20 cellular contexts compared by ENCODE assay signal in the genomic region with DNA sequence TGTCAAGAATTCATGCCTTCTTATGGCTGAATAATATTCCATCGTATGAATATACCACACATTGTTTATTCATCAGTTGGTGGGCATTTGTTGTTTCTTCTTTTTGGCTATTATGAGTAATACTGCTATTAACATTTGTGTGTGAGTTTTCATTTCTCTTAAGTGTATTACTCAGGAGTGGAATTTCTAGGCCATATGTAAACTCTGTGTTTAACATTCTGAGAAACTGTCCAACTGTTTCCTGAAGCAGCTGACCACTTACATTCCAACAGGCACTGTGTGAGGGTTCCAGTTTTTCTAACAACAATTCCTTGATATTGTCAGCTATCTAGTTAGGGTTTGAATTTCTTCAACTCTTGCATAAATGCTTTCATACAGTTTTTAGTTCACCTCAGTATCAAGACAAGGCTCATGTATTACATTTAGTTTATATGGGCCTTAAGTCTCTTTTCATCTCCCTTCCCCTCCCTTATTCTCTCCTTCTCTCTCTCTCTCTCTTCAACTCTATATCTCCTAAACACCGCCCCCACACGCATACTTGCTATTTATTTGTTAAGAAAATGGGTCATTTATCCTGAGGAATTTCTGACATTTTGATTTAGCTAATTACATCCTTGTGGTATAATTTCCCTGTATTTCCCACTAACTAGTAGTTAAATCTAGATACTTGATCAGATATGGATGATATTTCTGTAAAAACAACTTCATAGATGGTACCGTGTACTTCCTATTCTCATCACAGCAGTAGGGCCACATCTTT.
DNase-seq lines count a peak whose midpoint lies in the region; ATAC-seq, FAIRE-seq and TF ChIP-seq lines count a peak whose summit lies in the region.
"Had no signal": no experiment of that assay in that cellular context is flagged by ENCODE, and none has a peak within 500 bp of the region (broad histone marks: within the 10 kb centered on the region; RNA-seq: fewer than 3 reads in every experiment).

No MANE protein-coding gene starts in this region.

- H3K27ac ChIP-seq in GM23248, result peak overlapping the region; percentile 40; the same call in 1 of the 2 replicates
- no peak overlapping the region for H3K27ac ChIP-seq in ovary
- H3K27ac ChIP-seq: C4-2B, colonic mucosa, psoas muscle, tibial artery had no signal

- no peak for TF ChIP-seq CTCF in astrocyte of the cerebellum (IDR thresholded peaks at IDR 0.05; ENCODE audit: low read depth, low read length, missing control alignments)
- no peak for TF ChIP-seq CTCF in ovary (IDR thresholded peaks at IDR 0.05)

- no peak overlapping the region for H2AFZ ChIP-seq in GM23248

- H3K4me1 ChIP-seq in GM23248 (ENCODE audit: insufficient read depth) (peaks cover 24% of the 10 kb centered on the region), ovary (ENCODE audit: insufficient read depth) (no peaks in the 10 kb centered on the region)
- H3K4me1 ChIP-seq: colonic mucosa, psoas muscle had no signal

- H3K4me2 ChIP-seq in GM23248 (ENCODE audit: unreplicated experiment), result peak overlapping the region; percentile 21

- FAIRE-seq in urothelium cell line (lab: Jason Lieb, UNC), result peak; percentile 42

- H3K27me3 ChIP-seq in GM23248 (replicated peaks; ENCODE audit: insufficient read depth) (no peaks in the 10 kb centered on the region), ovary (no peaks in the 10 kb centered on the region)
- H3K27me3 ChIP-seq: colonic mucosa, tibial artery had no signal

- no peak for TF ChIP-seq POLR2A in ovary (IDR thresholded peaks at IDR 0.05)

- WGBS in GM23248 (ENCODE audit: low coverage in 1 of 2, low lambda C conversion rate in 2 of 2, missing lambda C conversion rate in 2 of 2), 2 experiments, result 89 to 92% methylated on average over 4 of the region's 4 CpGs
- 85 to 93% (median 93%) methylated on average over 4 of the region's 4 CpGs for WGBS in ovary, 3 donors

- no peak overlapping the region for H3K4me3 ChIP-seq in GM23248
- H3K4me3 ChIP-seq in astrocyte of the cerebellum (ENCODE audit: low read depth, low read length), result no peak overlapping the region
- H3K4me3 ChIP-seq in ovary, result no peak overlapping the region
- H3K4me3 ChIP-seq: colonic mucosa, lung, psoas muscle, tibial artery had no signal

- H3K9me2 ChIP-seq in GM23248 (ENCODE audit: insufficient read depth), result no peaks in the 10 kb centered on the region

- 0 out of 2 replicates have a peak, but pooled peaks cover 4% of the 10 kb centered on the region for H3K36me3 ChIP-seq in GM23248 (ENCODE audit: low read depth)
- no peaks in the 10 kb centered on the region for H3K36me3 ChIP-seq in ovary
- H3K36me3 ChIP-seq: colonic mucosa had no signal

- no peak for TF ChIP-seq EP300 in ovary (IDR thresholded peaks at IDR 0.05)

- peak; percentile 56 for DNase-seq in GM23248
- peak; percentile 41 for DNase-seq in astrocyte of the cerebellum (ENCODE audit: low read depth)
- peak; percentile 33 for DNase-seq in glomerular endothelial cell (ENCODE audit: extremely low read depth, low read depth, low spot score)
- no peak for DNase-seq in urothelium cell line (ENCODE audit: low spot score)
- DNase-seq in left lobe of liver (ENCODE audit: low spot score), result no peak
- DNase-seq in ovary, result no peak
- DNase-seq: activated effector memory CD4-positive, alpha-beta T cell treated with anti-CD3 and anti-CD28 coated beads, Interleukin-2, amount 50 U/mL, for 16 hours; colonic mucosa; DMS153; glutamatergic neuron; naive B cell; NCI-H187; NCI-H446 treated with DMSO at 0.1 percent for 48 hours; psoas muscle; SIG-M5; stimulated activated CD4-positive, alpha-beta T cell treated with anti-CD3 and anti-CD28 coated beads, Interleukin-12 subunit alpha, Interleukin-12 subunit beta, amount 100 ng/mL, for 4 hours; tibial artery had no signal

- no peaks in the 10 kb centered on the region for H3K9me3 ChIP-seq in GM23248 (ENCODE audit: low read depth)
- no peaks in the 10 kb centered on the region for H3K9me3 ChIP-seq in ovary
- H3K9me3 ChIP-seq: colonic mucosa, psoas muscle, tibial artery had no signal

- ATAC-seq in left lobe of liver, result no peak
- no peak for ATAC-seq in GM21528 (IDR thresholded peaks at IDR 0.05; ENCODE audit: low FRiP score, unreplicated experiment)
- ATAC-seq: psoas muscle had no signal

- H3K9ac ChIP-seq in GM23248, result no peak overlapping the region

- in situ Hi-C loops in GM23248 (cut with MboI), result no loop called here
- in situ Hi-C loops in astrocyte of the cerebellum (cut with HindIII; ENCODE audit: low sequenced_read_pairs), result no loop called here

- intact Hi-C loops in ovary (cut with DNase I), result no loop called here

- peaks cover 33% of the 10 kb centered on the region for H3F3A ChIP-seq in GM23248 (ENCODE audit: insufficient read depth)

- no peaks in the 10 kb centered on the region for H4K20me1 ChIP-seq in GM23248 (ENCODE audit: insufficient read depth)

- H3K79me2 ChIP-seq in GM23248 (ENCODE audit: insufficient read depth), result no peaks in the 10 kb centered on the region

Comparison
In these comparisons a context has a peak if more than half of its experiments do, and no peak if none do; other contexts are left out.
1. DNase-seq: peak in GM23248 (single experiment), astrocyte of the cerebellum (single experiment) and glomerular endothelial cell (single experiment); none in urothelium cell line (single experiment), left lobe of liver (single experiment) and ovary (0 of 5).